Comparison of ENCODE assay signal across 8 cellular contexts in the genomic region with DNA sequence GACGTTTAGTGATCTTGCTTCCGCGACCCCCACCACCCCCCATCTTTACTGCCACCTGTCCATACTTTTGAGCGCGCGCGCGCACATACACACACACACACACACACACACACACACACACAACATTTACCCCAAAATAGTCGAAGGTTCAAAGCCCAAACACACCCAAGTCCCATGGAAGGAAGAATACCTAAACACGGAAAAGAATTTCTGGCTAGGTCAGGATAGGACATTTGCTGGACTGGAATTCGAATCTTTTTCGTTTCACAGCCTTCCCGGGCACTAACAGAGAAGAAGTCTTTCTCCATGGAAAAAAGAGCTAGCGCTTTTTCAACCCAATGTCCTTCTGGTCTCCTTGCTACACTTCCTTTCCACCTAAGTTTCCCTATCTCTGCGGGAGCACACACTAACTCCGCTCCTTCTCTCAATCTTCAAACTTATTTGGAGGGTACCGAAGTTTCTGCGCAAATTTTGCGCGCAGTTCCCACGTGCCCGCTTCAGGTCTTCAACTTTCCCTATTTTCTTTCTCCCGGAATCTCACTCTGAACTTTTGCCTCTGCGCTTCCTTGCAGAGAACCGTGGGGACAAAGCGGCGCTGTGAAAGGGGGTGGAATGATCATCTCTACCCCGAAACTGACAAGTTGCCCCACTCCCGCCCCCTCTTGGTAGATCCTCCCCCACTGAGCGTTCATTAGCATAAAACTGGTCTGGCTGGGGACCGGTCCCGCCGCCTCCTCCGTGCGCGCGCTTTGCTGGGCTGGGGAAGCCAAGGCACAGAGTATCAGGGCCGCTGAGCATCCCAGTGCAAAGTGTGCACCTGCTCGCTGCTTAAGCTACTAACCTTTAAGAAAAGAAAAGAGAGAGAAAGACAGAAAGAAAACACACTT. TPM values are rescaled to one million over a fixed set of nuclear protein-coding genes. Genes with fewer than 3 reads are reported as not detected.
DNase-seq lines count a peak whose midpoint lies in the region; ATAC-seq, FAIRE-seq and TF ChIP-seq lines count a peak whose summit lies in the region.

No MANE protein-coding gene starts in this region.

- H3K9ac ChIP-seq in GM12878 (ENCODE audit: control insufficient read depth, insufficient read depth, low read length): no peak overlapping the region

- 44% methylated on average over 28 of the region's 39 CpGs for WGBS in GM12878 (ENCODE audit: insufficient coverage, insufficient replicate concordance, low lambda C conversion rate, missing lambda C conversion rate)

- no peak for TF ChIP-seq RAD21 in GM12878 (IDR thresholded peaks at IDR 0.05; ENCODE audit: insufficient read depth, low read depth, low read length)

- H3K36me3 ChIP-seq in GM12878 (ENCODE audit: control insufficient read depth in 2 of 2, insufficient read depth in 2 of 2, low read length in 1 of 2): no peaks in the 10 kb centered on the region

- intact Hi-C loops in GM12878 (cut with micrococcal nuclease; ENCODE audit: unreplicated experiment): no loop called here

- peak; percentile 73 for DNase-seq in COR-L47 (lab: John Stamatoyannopoulos, UW)
- DNase-seq in NCI-H1092 treated with DMSO at 0.1 percent for 48 hours (lab: John Stamatoyannopoulos, UW): peak; percentile 90
- DNase-seq in GM12878 (ENCODE audit: low read depth, low spot score): no peak
- peak; percentile 63 for DNase-seq in islet precursor cell
- peak; percentile 16 for DNase-seq in stimulated activated naive CD8-positive, alpha-beta T cell treated with anti-CD3 and anti-CD28 coated beads, Interleukin-15, Interleukin-2, amounts not matched to agents 100 U/mL and 50 U/mL, for 24 hours

- H3K4me1 ChIP-seq in GM12878 (ENCODE audit: control insufficient read depth, insufficient read depth, low read length): no peaks in the 10 kb centered on the region

- H3K79me2 ChIP-seq in GM12878 (ENCODE audit: control insufficient read depth, insufficient read depth, low read length): no peaks in the 10 kb centered on the region

- TF ChIP-seq CTCF in GM12878 (IDR thresholded peaks at IDR 0.05 in 2 of 3, conservative IDR thresholded peaks at IDR 0.05 in 1 of 3; ENCODE audit: control insufficient read depth in 2 of 3, extremely low read depth in 1 of 3, insufficient read depth in 1 of 3, low read depth in 3 of 3, low read length in 3 of 3): no peak

- peaks cover 8% of the 10 kb centered on the region in 2 experiments for H3K27me3 ChIP-seq in GM12878 (replicated peaks in 1 of 2; ENCODE audit: control insufficient read depth in 2 of 2, insufficient read depth in 2 of 2, low read length in 1 of 2)

- SMC1A ChIA-PET in GM12878 (lab: Charles Lee; ENCODE audit: uncharacterized antibody, unreplicated experiment): no interaction called here

- FAIRE-seq in GM12878 (lab: Jason Lieb, UNC): no peak

- ATAC-seq in GM12878 (no peak), HG03108 (IDR thresholded peaks at IDR 0.05; ENCODE audit: unreplicated experiment) (no peak), HG02970 (IDR thresholded peaks at IDR 0.05; ENCODE audit: low FRiP score, unreplicated experiment) (no peak), GM19035 (IDR thresholded peaks at IDR 0.05; ENCODE audit: unreplicated experiment) (no peak)
- ATAC-seq in stimulated activated naive CD8-positive, alpha-beta T cell treated with anti-CD3 and anti-CD28 coated beads, Interleukin-15, Interleukin-2, amounts not matched to agents 100 U/mL and 50 U/mL, for 24 hours: no peak

- RAD21 ChIA-PET in GM12878 (lab: Charles Lee; ENCODE audit: unreplicated experiment): no interaction called here

- peak overlapping the region; percentile 79 for H3K4me2 ChIP-seq in GM12878 (ENCODE audit: control insufficient read depth, insufficient read depth)

- no peak for TF ChIP-seq POLR2A in GM12878 (IDR thresholded peaks at IDR 0.05; ENCODE audit: low read depth, low read length)

- H2AFZ ChIP-seq in GM12878 (ENCODE audit: control insufficient read depth, low read depth, low read length): no peak overlapping the region

- in situ Hi-C loops in GM12878 (cut with MboI): no loop called here

- H3K9me3 ChIP-seq in GM12878 (replicated peaks; ENCODE audit: control insufficient read depth, insufficient read depth, low read length): no peaks in the 10 kb centered on the region

- TF ChIP-seq EP300 in GM12878 (IDR thresholded peaks at IDR 0.05; ENCODE audit: borderline replicate concordance in 1 of 2, control insufficient read depth in 1 of 2, low read depth in 2 of 2, low read length in 2 of 2): no peak

- POLR2A ChIA-PET in GM12878 (lab: Charles Lee): no interaction called here

- CTCF ChIA-PET in GM12878 (lab: Yijun Ruan, JAX): interaction anchor here (0.6 to 2.9 kb wide), 2 partner anchors 14 to 108 kb away, joined by 3 to 9 read pairs; no protein-coding TSS in a partner anchor

- no peak overlapping the region for H3K27ac ChIP-seq in GM12878 (ENCODE audit: control insufficient read depth, insufficient read depth)

- no TSS peak for BruUV-seq in GM12878 (replicated peaks; lab: Mats Ljungman, UMichigan)

- H4K20me1 ChIP-seq in GM12878 (ENCODE audit: control insufficient read depth, insufficient read depth): no peaks in the 10 kb centered on the region

- H3K4me3 ChIP-seq in GM12878: no peak overlapping the region; the same call in 1 of the 2 replicates

TF ChIP-seq in GM12878, 131 proteins besides CTCF, POLR2A, EP300 and RAD21:
- TF ChIP-seq SMARCA5 (IDR thresholded peaks at IDR 0.05): no peak
- TF ChIP-seq RBBP5 (conservative IDR thresholded peaks at IDR 0.05): no peak
- no peak for TF ChIP-seq CREM (IDR thresholded peaks at IDR 0.05; ENCODE audit: low read depth)
- TF ChIP-seq POU2F2 (IDR thresholded peaks at IDR 0.05; ENCODE audit: borderline replicate concordance, low read depth, low read length): no peak
- TF ChIP-seq, protein P1, sequence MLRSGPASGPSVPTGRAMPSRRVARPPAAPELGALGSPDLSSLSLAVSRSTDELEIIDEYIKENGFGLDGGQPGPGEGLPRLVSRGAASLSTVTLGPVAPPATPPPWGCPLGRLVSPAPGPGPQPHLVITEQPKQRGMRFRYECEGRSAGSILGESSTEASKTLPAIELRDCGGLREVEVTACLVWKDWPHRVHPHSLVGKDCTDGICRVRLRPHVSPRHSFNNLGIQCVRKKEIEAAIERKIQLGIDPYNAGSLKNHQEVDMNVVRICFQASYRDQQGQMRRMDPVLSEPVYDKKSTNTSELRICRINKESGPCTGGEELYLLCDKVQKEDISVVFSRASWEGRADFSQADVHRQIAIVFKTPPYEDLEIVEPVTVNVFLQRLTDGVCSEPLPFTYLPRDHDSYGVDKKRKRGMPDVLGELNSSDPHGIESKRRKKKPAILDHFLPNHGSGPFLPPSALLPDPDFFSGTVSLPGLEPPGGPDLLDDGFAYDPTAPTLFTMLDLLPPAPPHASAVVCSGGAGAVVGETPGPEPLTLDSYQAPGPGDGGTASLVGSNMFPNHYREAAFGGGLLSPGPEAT (IDR thresholded peaks at IDR 0.05; ENCODE audit: low read depth): no peak
- TF ChIP-seq WRNIP1 (IDR thresholded peaks at IDR 0.05; ENCODE audit: borderline replicate concordance, low read depth, low read length): no peak
- TF ChIP-seq ZNF274 (IDR thresholded peaks at IDR 0.05; ENCODE audit: insufficient read depth, insufficient read length): no peak
- TF ChIP-seq TARDBP (IDR thresholded peaks at IDR 0.05; ENCODE audit: borderline replicate concordance): no peak
- TF ChIP-seq BRCA1 (IDR thresholded peaks at IDR 0.05; ENCODE audit: low read depth, low read length): no peak
- TF ChIP-seq BMI1 (IDR thresholded peaks at IDR 0.05; ENCODE audit: borderline replicate concordance): no peak
- TF ChIP-seq HDAC2 (IDR thresholded peaks at IDR 0.05): no peak
- TF ChIP-seq ZNF384 (IDR thresholded peaks at IDR 0.05; ENCODE audit: borderline replicate concordance, low read depth, low read length): no peak
- TF ChIP-seq EGR1 (IDR thresholded peaks at IDR 0.05; ENCODE audit: borderline replicate concordance in 1 of 2, low read depth in 2 of 2, low read length in 2 of 2): no peak
- no peak for TF ChIP-seq HDGF (IDR thresholded peaks at IDR 0.05)

RNA-seq across cellular contexts. Expression of a gene that starts 2.7 kb away (rescaled TPM):
- total RNA-seq in GM12878 (2013; cell fraction: nucleolus; rRNA removed): not detected in 2 replicates
- not detected in 2 replicates for total RNA-seq in GM12878 (2014; rRNA removed)
- not detected in 2 replicates for total RNA-seq in GM12878 (2014; rRNA removed; fragmentation: Illumina TruSeq; extraction: Trizol)
- total RNA-seq in GM12878 (2021): 0.05 TPM in 1 of 2 replicates, not detected in the other
- polyA plus RNA-seq in GM12878 (2011; ENCODE audit: low read depth): not detected
- polyA plus RNA-seq in GM12878 (2011; rRNA removed): not detected in 2 replicates
- polyA plus RNA-seq in GM12878 (2011; cell fraction: cytosol; rRNA removed): not detected in 2 replicates
- polyA plus RNA-seq in GM12878 (2011; cell fraction: nucleus; rRNA removed): not detected in 2 replicates
- not detected in 2 replicates for polyA plus RNA-seq in GM12878 (2012)
- polyA plus RNA-seq in GM12878 (2014; fragmentation: Illumina TruSeq; extraction: Trizol): not detected in 2 replicates
- polyA plus RNA-seq in GM12878 (2014; fragmentation: Nextera tagmentation; extraction: Ambion mirVana): not detected
- polyA plus RNA-seq in GM12878 (2014; rRNA removed): not detected in 2 replicates
- polyA plus RNA-seq in GM12878 (2016; fragmentation: Nextera tagmentation; extraction: Ambion mirVana): not detected
- polyA minus RNA-seq in GM12878 (2011; rRNA and poly(A)+ RNA removed): not detected in 2 replicates
- polyA minus RNA-seq in GM12878 (2011; cell fraction: cytosol; rRNA and poly(A)+ RNA removed): not detected in 2 replicates
- not detected in 2 replicates for polyA minus RNA-seq in GM12878 (2011; cell fraction: nucleus; rRNA and poly(A)+ RNA removed)
